10 cellular contexts compared by ENCODE assay signal in genomic region chrX:22950278-22951266, GRCh38. TPM values are rescaled to one million over a fixed set of nuclear protein-coding genes. Genes with fewer than 3 reads are reported as not detected.
DNase-seq lines count a peak whose midpoint lies in the region; ATAC-seq and TF ChIP-seq lines count a peak whose summit lies in the region.
"Had no signal": no experiment of that assay in that cellular context is flagged by ENCODE, and none has a peak within 500 bp of the region (broad histone marks: within the 10 kb centered on the region; RNA-seq: fewer than 3 reads in every experiment).

No MANE protein-coding gene starts in this region.

- H3K27me3 Mint-ChIP-seq in naive thymus-derived CD4-positive, alpha-beta T cell, result no peaks in the 10 kb centered on the region
- H3K27me3 Mint-ChIP-seq: natural killer cell treated with Interleukin-12 subunit alpha and Interleukin-12 subunit beta and Interleukin-15 and Interleukin-18, amount 100 ng/mL, for 72 hours had no signal

- no peaks in the 10 kb centered on the region for H3K27me3 ChIP-seq in naive thymus-derived CD4-positive, alpha-beta T cell (ENCODE audit: control insufficient read depth in 2 of 2, insufficient read depth in 2 of 2, low read length in 2 of 2)

- H3K9me3 Mint-ChIP-seq in naive thymus-derived CD4-positive, alpha-beta T cell, result peaks cover 0 to under 1% (median 0%) of the 10 kb centered on the region in 11 donors

- TF ChIP-seq CTCF in choroid plexus epithelial cell (conservative IDR thresholded peaks at IDR 0.05; ENCODE audit: low read depth, low read length), result no peak

- no peaks in the 10 kb centered on the region for H3K4me1 Mint-ChIP-seq in naive thymus-derived CD4-positive, alpha-beta T cell

- ATAC-seq in naive thymus-derived CD4-positive, alpha-beta T cell, result peak; percentile 34
- ATAC-seq: natural killer cell treated with Interleukin-12 subunit alpha and Interleukin-12 subunit beta and Interleukin-15 and Interleukin-18, amount 100 ng/mL, for 72 hours had no signal

- no peak overlapping the region for H3K27ac Mint-ChIP-seq in naive thymus-derived CD4-positive, alpha-beta T cell
- H3K27ac Mint-ChIP-seq: natural killer cell treated with Interleukin-12 subunit alpha and Interleukin-12 subunit beta and Interleukin-15 and Interleukin-18, amount 100 ng/mL, for 72 hours had no signal

- no peak overlapping the region for H3K27ac ChIP-seq in naive thymus-derived CD4-positive, alpha-beta T cell (ENCODE audit: low read depth, low read length)

- POLR2A ChIA-PET in naive thymus-derived CD4-positive, alpha-beta T cell (lab: Charles Lee), result no interaction called here

- H3K4me3 Mint-ChIP-seq in naive thymus-derived CD4-positive, alpha-beta T cell, result no peak overlapping the region
- H3K4me3 Mint-ChIP-seq: natural killer cell treated with Interleukin-12 subunit alpha and Interleukin-12 subunit beta and Interleukin-15 and Interleukin-18, amount 100 ng/mL, for 72 hours had no signal

- H3K9me3 ChIP-seq in naive thymus-derived CD4-positive, alpha-beta T cell (ENCODE audit: control insufficient read depth in 2 of 3, low read length in 3 of 3), result no peaks in the 10 kb centered on the region

- H3K4me3 ChIP-seq in choroid plexus epithelial cell (ENCODE audit: low read depth, low read length), result no peak overlapping the region
- H3K4me3 ChIP-seq in naive thymus-derived CD4-positive, alpha-beta T cell (ENCODE audit: low read length), result no peak overlapping the region

- DNase-seq in Daoy (ENCODE audit: low read depth) (peak; percentile 84), NCI-H460 (ENCODE audit: extremely low read depth, low read depth) (peak; percentile 59), choroid plexus epithelial cell (ENCODE audit: low read depth) (peak; percentile 94), KG1 (lab: John Stamatoyannopoulos, UW) (no peak), LoVo (ENCODE audit: low spot score) (no peak), NCI-H187 (lab: John Stamatoyannopoulos, UW) (no peak)
- DNase-seq in naive thymus-derived CD4-positive, alpha-beta T cell, result no peak
- DNase-seq in effector CD8-positive, alpha-beta T cell (lab: John Stamatoyannopoulos, UW), result no peak
- DNase-seq: KBM-7 had no signal

- CTCF ChIA-PET in naive thymus-derived CD4-positive, alpha-beta T cell (lab: Charles Lee), result no interaction called here

- no peaks in the 10 kb centered on the region for H3K36me3 ChIP-seq in naive thymus-derived CD4-positive, alpha-beta T cell (ENCODE audit: control insufficient read depth in 2 of 3, insufficient read depth in 3 of 3, low read length in 3 of 3)

- no peaks in the 10 kb centered on the region for H3K36me3 Mint-ChIP-seq in naive thymus-derived CD4-positive, alpha-beta T cell
- H3K36me3 Mint-ChIP-seq: natural killer cell treated with Interleukin-12 subunit alpha and Interleukin-12 subunit beta and Interleukin-15 and Interleukin-18, amount 100 ng/mL, for 72 hours had no signal

- intact Hi-C loops in naive thymus-derived CD4-positive, alpha-beta T cell (cut with micrococcal nuclease), result no loop called here

- H3K4me1 ChIP-seq in naive thymus-derived CD4-positive, alpha-beta T cell (ENCODE audit: control insufficient read depth in 2 of 2, insufficient read depth in 2 of 2, low read length in 2 of 2), result no peaks in the 10 kb centered on the region

RNA-seq across cellular contexts. Expression of gene DDX53, which starts 49.2 kb away (rescaled TPM):
- 1.3 and 1.7 TPM in 2 replicates for total RNA-seq in Daoy (2014; rRNA removed; shearing (Covaris generic))
- not detected in 2 replicates for total RNA-seq in NCI-H460 (2014; rRNA removed; shearing (Covaris generic))
- polyA plus RNA-seq in NCI-H460 (2014; cell fraction: nucleus; rRNA removed), result not detected in 2 replicates
- total RNA-seq in naive thymus-derived CD4-positive, alpha-beta T cell, result not detected
- polyA plus RNA-seq in naive thymus-derived CD4-positive, alpha-beta T cell, result not detected
- total RNA-seq: natural killer cell treated with Interleukin-12 subunit alpha and Interleukin-12 subunit beta and Interleukin-15 and Interleukin-18, amount 100 ng/mL, for 72 hours had no signal

Comparison
In these comparisons a context has a peak if more than half of its experiments do, and no peak if none do; other contexts are left out.
1. DNase-seq: peak in Daoy (single experiment), NCI-H460 (single experiment) and choroid plexus epithelial cell (single experiment); none in naive thymus-derived CD4-positive, alpha-beta T cell (0 of 9), KG1 (single experiment), LoVo (single experiment), effector CD8-positive, alpha-beta T cell (single experiment) and NCI-H187 (0 of 2).